1 cellular context compared by ENCODE assay signal in the genomic region with DNA sequence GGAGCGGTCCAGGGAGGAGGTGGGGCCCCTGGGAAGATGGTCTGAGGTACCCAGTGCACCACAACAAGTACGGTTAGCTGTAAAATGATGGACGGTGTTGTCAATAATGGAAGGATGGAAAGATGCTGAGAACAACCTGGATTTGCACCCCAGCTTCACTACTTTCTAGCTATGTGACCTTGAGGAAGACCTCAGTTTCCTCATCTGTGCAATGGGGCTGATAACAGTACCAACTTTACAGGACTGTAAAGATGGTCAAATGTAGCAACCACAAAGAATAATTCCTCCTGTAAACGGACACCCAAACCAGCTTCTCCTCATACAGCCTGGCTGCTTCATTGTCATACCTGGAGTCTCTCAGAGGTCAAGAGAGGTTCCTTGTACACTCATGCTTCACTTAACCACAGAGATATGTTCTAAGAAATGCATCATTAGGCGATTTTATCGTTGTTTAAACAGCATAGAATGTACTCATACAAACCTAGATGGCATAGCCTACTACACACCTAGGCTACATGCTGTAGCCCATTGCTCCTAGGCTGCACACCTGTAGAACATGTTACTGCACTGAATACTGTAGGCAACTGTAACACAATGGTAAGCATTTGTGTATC.
A peak's percentile ranks its signal among the peaks of the same experiment; 100 is the strongest.
TF ChIP-seq lines count a peak whose summit lies in the region.

No MANE protein-coding gene starts in this region.

TF ChIP-seq in K562, 482 proteins besides CTCF, POLR2A, EP300 and RAD21 (continued from another document):
- TF ChIP-seq, protein P1, sequence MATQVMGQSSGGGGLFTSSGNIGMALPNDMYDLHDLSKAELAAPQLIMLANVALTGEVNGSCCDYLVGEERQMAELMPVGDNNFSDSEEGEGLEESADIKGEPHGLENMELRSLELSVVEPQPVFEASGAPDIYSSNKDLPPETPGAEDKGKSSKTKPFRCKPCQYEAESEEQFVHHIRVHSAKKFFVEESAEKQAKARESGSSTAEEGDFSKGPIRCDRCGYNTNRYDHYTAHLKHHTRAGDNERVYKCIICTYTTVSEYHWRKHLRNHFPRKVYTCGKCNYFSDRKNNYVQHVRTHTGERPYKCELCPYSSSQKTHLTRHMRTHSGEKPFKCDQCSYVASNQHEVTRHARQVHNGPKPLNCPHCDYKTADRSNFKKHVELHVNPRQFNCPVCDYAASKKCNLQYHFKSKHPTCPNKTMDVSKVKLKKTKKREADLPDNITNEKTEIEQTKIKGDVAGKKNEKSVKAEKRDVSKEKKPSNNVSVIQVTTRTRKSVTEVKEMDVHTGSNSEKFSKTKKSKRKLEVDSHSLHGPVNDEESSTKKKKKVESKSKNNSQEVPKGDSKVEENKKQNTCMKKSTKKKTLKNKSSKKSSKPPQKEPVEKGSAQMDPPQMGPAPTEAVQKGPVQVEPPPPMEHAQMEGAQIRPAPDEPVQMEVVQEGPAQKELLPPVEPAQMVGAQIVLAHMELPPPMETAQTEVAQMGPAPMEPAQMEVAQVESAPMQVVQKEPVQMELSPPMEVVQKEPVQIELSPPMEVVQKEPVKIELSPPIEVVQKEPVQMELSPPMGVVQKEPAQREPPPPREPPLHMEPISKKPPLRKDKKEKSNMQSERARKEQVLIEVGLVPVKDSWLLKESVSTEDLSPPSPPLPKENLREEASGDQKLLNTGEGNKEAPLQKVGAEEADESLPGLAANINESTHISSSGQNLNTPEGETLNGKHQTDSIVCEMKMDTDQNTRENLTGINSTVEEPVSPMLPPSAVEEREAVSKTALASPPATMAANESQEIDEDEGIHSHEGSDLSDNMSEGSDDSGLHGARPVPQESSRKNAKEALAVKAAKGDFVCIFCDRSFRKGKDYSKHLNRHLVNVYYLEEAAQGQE (CRISPR knock-in tag; IDR thresholded peaks at IDR 0.05; ENCODE audit: low read depth) = no peak
- TF ChIP-seq STAT5A (IDR thresholded peaks at IDR 0.05; ENCODE audit: borderline replicate concordance, low read length) (peak; percentile 71), MEF2D (tag; conservative IDR thresholded peaks at IDR 0.05; ENCODE audit: low read depth) (0 out of 2 replicates have a peak, but pooled peaks have one; percentile 22), SOX6 (IDR thresholded peaks at IDR 0.05) (peak; percentile 70; the same call in 1 of the 2 replicates), BACH1 (tag; IDR thresholded peaks at IDR 0.05) (no peak), ADNP (tag; IDR thresholded peaks at IDR 0.05) (peak; percentile 99), PHF20 (IDR thresholded peaks at IDR 0.05; ENCODE audit: partially characterized antibody) (peak; percentile 59), COPS2 (conservative IDR thresholded peaks at IDR 0.05) (no peak), FOXA3 (CRISPR knock-in tag; conservative IDR thresholded peaks at IDR 0.05 in 1 of 2, IDR thresholded peaks at IDR 0.05 in 1 of 2) (peak; percentile 66 to 69; a peak in 3 of 4 replicates), ATF1 (CRISPR knock-in tag; IDR thresholded peaks at IDR 0.05) (no peak), ATF1 (tag; IDR thresholded peaks at IDR 0.05) (peak; percentile 23; the same call in 1 of the 2 replicates), KDM1A (IDR thresholded peaks at IDR 0.05) (peak; percentile 91 to 95), ARNT (IDR thresholded peaks at IDR 0.05) (0 out of 4 replicates have a peak, but pooled peaks of 1 of the 2 experiments have one; percentile 36), MAZ (CRISPR knock-in tag; conservative IDR thresholded peaks at IDR 0.05 in 1 of 2, IDR thresholded peaks at IDR 0.05 in 1 of 2) (0 out of 4 replicates have a peak, but pooled peaks of 1 of the 2 experiments have one; percentile 21), MTA1 (IDR thresholded peaks at IDR 0.05; ENCODE audit: borderline replicate concordance) (peak; percentile 35; the same call in 1 of the 2 replicates), SMARCE1 (IDR thresholded peaks at IDR 0.05) (peak; percentile 59; the same call in 1 of the 2 replicates), FOSL1 (tag; conservative IDR thresholded peaks at IDR 0.05) (peak; percentile 89), KHSRP (IDR thresholded peaks at IDR 0.05) (no peak), HDAC1 (IDR thresholded peaks at IDR 0.05) (peak in 1 of 2 experiments; percentile 51; a peak in 1 of 4 replicates), RCOR1 (IDR thresholded peaks at IDR 0.05; ENCODE audit: borderline replicate concordance in 1 of 2, low read depth in 2 of 2, low read length in 2 of 2) (peak; percentile 57 to 87; a peak in 3 of 4 replicates), JUND (IDR thresholded peaks at IDR 0.05; ENCODE audit: borderline replicate concordance, low read depth, low read length) (0 out of 2 replicates have a peak, but pooled peaks have one; percentile 52), JUND (tag; IDR thresholded peaks at IDR 0.05; ENCODE audit: borderline replicate concordance, low read depth, low read length) (peak; percentile 48; the same call in 1 of the 3 replicates), CBFA2T2 (conservative IDR thresholded peaks at IDR 0.05) (peak; percentile 29; the same call in 1 of the 2 replicates), CTBP1 (IDR thresholded peaks at IDR 0.05; ENCODE audit: borderline replicate concordance) (peak; percentile 82; the same call in 1 of the 2 replicates), NCOA4 (IDR thresholded peaks at IDR 0.05; ENCODE audit: partially characterized antibody) (peak; percentile 10), BRD9 (IDR thresholded peaks at IDR 0.05; ENCODE audit: low read depth, partially characterized antibody) (peak; percentile 36), CXXC5 (CRISPR knock-in tag; IDR thresholded peaks at IDR 0.05) (0 out of 2 replicates have a peak, but pooled peaks have one; percentile 14), DIDO1 (tag; IDR thresholded peaks at IDR 0.05; ENCODE audit: low read depth) (0 out of 2 replicates have a peak, but pooled peaks have one; percentile 24)
- TF ChIP-seq, protein P2, sequence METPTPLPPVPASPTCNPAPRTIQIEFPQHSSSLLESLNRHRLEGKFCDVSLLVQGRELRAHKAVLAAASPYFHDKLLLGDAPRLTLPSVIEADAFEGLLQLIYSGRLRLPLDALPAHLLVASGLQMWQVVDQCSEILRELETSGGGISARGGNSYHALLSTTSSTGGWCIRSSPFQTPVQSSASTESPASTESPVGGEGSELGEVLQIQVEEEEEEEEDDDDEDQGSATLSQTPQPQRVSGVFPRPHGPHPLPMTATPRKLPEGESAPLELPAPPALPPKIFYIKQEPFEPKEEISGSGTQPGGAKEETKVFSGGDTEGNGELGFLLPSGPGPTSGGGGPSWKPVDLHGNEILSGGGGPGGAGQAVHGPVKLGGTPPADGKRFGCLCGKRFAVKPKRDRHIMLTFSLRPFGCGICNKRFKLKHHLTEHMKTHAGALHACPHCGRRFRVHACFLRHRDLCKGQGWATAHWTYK (CRISPR knock-in tag; IDR thresholded peaks at IDR 0.05) = no peak
- TF ChIP-seq, protein P3, sequence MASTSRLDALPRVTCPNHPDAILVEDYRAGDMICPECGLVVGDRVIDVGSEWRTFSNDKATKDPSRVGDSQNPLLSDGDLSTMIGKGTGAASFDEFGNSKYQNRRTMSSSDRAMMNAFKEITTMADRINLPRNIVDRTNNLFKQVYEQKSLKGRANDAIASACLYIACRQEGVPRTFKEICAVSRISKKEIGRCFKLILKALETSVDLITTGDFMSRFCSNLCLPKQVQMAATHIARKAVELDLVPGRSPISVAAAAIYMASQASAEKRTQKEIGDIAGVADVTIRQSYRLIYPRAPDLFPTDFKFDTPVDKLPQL (IDR thresholded peaks at IDR 0.05; ENCODE audit: extremely low read depth, insufficient read length) = no peak
- TF ChIP-seq, protein P4, sequence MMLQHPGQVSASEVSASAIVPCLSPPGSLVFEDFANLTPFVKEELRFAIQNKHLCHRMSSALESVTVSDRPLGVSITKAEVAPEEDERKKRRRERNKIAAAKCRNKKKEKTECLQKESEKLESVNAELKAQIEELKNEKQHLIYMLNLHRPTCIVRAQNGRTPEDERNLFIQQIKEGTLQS (IDR thresholded peaks at IDR 0.05) = peak; percentile 21; the same call in 1 of the 2 replicates
- TF ChIP-seq, protein P4 (CRISPR knock-in tag; conservative IDR thresholded peaks at IDR 0.05) = no peak
- TF ChIP-seq, protein P5, sequence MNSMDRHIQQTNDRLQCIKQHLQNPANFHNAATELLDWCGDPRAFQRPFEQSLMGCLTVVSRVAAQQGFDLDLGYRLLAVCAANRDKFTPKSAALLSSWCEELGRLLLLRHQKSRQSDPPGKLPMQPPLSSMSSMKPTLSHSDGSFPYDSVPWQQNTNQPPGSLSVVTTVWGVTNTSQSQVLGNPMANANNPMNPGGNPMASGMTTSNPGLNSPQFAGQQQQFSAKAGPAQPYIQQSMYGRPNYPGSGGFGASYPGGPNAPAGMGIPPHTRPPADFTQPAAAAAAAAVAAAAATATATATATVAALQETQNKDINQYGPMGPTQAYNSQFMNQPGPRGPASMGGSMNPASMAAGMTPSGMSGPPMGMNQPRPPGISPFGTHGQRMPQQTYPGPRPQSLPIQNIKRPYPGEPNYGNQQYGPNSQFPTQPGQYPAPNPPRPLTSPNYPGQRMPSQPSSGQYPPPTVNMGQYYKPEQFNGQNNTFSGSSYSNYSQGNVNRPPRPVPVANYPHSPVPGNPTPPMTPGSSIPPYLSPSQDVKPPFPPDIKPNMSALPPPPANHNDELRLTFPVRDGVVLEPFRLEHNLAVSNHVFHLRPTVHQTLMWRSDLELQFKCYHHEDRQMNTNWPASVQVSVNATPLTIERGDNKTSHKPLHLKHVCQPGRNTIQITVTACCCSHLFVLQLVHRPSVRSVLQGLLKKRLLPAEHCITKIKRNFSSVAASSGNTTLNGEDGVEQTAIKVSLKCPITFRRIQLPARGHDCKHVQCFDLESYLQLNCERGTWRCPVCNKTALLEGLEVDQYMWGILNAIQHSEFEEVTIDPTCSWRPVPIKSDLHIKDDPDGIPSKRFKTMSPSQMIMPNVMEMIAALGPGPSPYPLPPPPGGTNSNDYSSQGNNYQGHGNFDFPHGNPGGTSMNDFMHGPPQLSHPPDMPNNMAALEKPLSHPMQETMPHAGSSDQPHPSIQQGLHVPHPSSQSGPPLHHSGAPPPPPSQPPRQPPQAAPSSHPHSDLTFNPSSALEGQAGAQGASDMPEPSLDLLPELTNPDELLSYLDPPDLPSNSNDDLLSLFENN (IDR thresholded peaks at IDR 0.05; ENCODE audit: low read depth in 2 of 2, low read length in 2 of 2) = no peak
TF ChIP-seq in K562: peak in this region for 40.
